Comparison of ENCODE assay signal across 1 cellular context in genomic region chr19:49512970-49513745, GRCh38.
A peak's percentile ranks its signal among the peaks of the same experiment; 100 is the strongest.
TF ChIP-seq lines count a peak whose summit lies in the region.

No MANE protein-coding gene starts in this region.

TF ChIP-seq in GM12878, 131 proteins besides CTCF, POLR2A, EP300 and RAD21 (continued from another document):
- TF ChIP-seq ZNF592 (IDR thresholded peaks at IDR 0.05), result no peak
- no peak for TF ChIP-seq ZNF687 (IDR thresholded peaks at IDR 0.05)
- TF ChIP-seq MEF2B (IDR thresholded peaks at IDR 0.05; ENCODE audit: partially characterized antibody, poor library complexity, severe bottlenecking), result no peak
- TF ChIP-seq USF1 (IDR thresholded peaks at IDR 0.05; ENCODE audit: borderline replicate concordance, extremely low read length, insufficient read depth, low read depth, low read length), result peak; percentile 61
- TF ChIP-seq POLR2AphosphoS5 (IDR thresholded peaks at IDR 0.05; ENCODE audit: low read length), result no peak
- no peak for TF ChIP-seq SIN3A (IDR thresholded peaks at IDR 0.05; ENCODE audit: low read depth, low read length)
- TF ChIP-seq GATAD2B (conservative IDR thresholded peaks at IDR 0.05; ENCODE audit: low read depth), result 0 out of 2 replicates have a peak, but pooled peaks have one; percentile 51
- TF ChIP-seq ESRRA (IDR thresholded peaks at IDR 0.05; ENCODE audit: low read length), result no peak
- TF ChIP-seq BCLAF1 (IDR thresholded peaks at IDR 0.05), result no peak
- TF ChIP-seq ZNF274 (IDR thresholded peaks at IDR 0.05; ENCODE audit: insufficient read depth, insufficient read length), result no peak
- no peak for TF ChIP-seq JUNB (IDR thresholded peaks at IDR 0.05)
- no peak for TF ChIP-seq NBN (IDR thresholded peaks at IDR 0.05)
- no peak for TF ChIP-seq STAT1 (conservative IDR thresholded peaks at IDR 0.05)
- TF ChIP-seq ETV6 (conservative IDR thresholded peaks at IDR 0.05 in 1 of 2, IDR thresholded peaks at IDR 0.05 in 1 of 2; ENCODE audit: borderline replicate concordance in 1 of 2, low read depth in 1 of 2), result no peak
- no peak for TF ChIP-seq BRCA1 (IDR thresholded peaks at IDR 0.05; ENCODE audit: low read depth, low read length)
- TF ChIP-seq SKIL (IDR thresholded peaks at IDR 0.05; ENCODE audit: low read depth, poor library complexity, severe bottlenecking), result no peak
- TF ChIP-seq YY1 (IDR thresholded peaks at IDR 0.05; ENCODE audit: low read depth, low read length), result no peak
- TF ChIP-seq RELA (IDR thresholded peaks at IDR 0.05; ENCODE audit: borderline replicate concordance, partially characterized antibody), result no peak
- TF ChIP-seq NR2C1 (IDR thresholded peaks at IDR 0.05), result peak; percentile 42; the same call in 1 of the 2 replicates
- TF ChIP-seq CREB1 (IDR thresholded peaks at IDR 0.05; ENCODE audit: low read depth), result no peak
- TF ChIP-seq HCFC1 (IDR thresholded peaks at IDR 0.05; ENCODE audit: low read length), result no peak
